In the genomic region with DNA sequence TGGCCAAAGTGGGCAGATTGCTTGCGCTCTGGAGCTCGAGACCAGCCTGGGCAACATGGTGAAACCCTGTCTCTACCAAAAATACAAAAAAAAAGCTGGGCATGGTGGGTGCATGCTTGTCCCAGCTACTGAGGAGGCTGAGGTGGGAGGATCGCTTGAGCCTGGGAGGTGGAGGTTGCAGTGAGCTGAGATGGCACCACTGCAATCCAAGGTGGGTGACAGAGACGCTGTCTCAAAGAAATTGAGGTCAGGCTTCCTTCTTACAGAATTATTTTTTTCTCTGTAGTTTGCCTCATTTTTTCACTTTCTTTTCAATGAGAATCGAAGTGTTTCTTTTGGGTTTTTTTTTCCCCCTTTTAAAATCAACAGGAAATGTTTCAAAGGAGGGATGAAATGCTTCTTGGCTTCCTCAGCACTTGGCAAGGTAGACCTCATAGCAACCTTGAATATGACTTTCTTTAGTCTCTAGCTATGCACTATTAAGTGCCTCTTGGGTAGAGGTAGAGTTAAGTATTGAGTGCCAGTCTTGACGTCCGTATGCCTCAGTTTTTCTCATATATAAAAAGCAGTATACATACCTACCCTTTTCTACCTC, we compare ENCODE assay signal across 26 cellular contexts. TPM values are rescaled to one million over a fixed set of nuclear protein-coding genes. Genes with fewer than 3 reads are reported as not detected.
A peak's percentile ranks its signal among the peaks of the same experiment; 100 is the strongest.
DNase-seq lines count a peak whose midpoint lies in the region; ATAC-seq and TF ChIP-seq lines count a peak whose summit lies in the region.
"Had no signal": no experiment of that assay in that cellular context is flagged by ENCODE, and none has a peak within 500 bp of the region (broad histone marks: within the 10 kb centered on the region; RNA-seq: fewer than 3 reads in every experiment).

No MANE protein-coding gene starts in this region.

- H4K20me1 ChIP-seq in DOHH2 (ENCODE audit: control insufficient read depth, insufficient read depth, low read depth, low read length) = peaks cover 3% of the 10 kb centered on the region; the same call in 1 of the 2 replicates

- H3K9me3 ChIP-seq in DOHH2 (ENCODE audit: control insufficient read depth, insufficient read depth, low read length) (no peaks in the 10 kb centered on the region), Peyer's patch (no peaks in the 10 kb centered on the region)
- H3K9me3 ChIP-seq: ascending aorta; BLaER1 treated with 17β-estradiol and CSF1 and Interleukin-3, amounts not matched to agents 10 nM and 100 nM; colonic mucosa; lower lobe of right lung; mucosa of descending colon had no signal

- H3K27me3 Mint-ChIP-seq in activated naive CD4-positive, alpha-beta T cell treated with anti-CD3 and anti-CD28 coated beads for 36 hours (ENCODE audit: low read depth) = no peaks in the 10 kb centered on the region
- no peaks in the 10 kb centered on the region for H3K27me3 Mint-ChIP-seq in activated T-helper 1 cell treated with anti-CD3 and anti-CD28 coated beads, Interleukin-12 subunit alpha, Interleukin-12 subunit beta, Interleukin-2, Interleukin-4 antibody, amounts not matched to agents 30 ng/mL and 10 ng/mL and 1 ng/mL, durations not matched to agents 14 hours and 24 hours and 36 hours (ENCODE audit: insufficient read depth)
- no peaks in the 10 kb centered on the region for H3K27me3 Mint-ChIP-seq in naive thymus-derived CD8-positive, alpha-beta T cell
- H3K27me3 Mint-ChIP-seq in osteocyte (ENCODE audit: unreplicated experiment) = no peaks in the 10 kb centered on the region
- H3K27me3 Mint-ChIP-seq: progenitor cell of endocrine pancreas had no signal

- peaks cover 48% of the 10 kb centered on the region for H3K4me1 Mint-ChIP-seq in activated naive CD4-positive, alpha-beta T cell treated with anti-CD3 and anti-CD28 coated beads for 36 hours (ENCODE audit: low read depth)
- H3K4me1 Mint-ChIP-seq in activated T-helper 1 cell treated with anti-CD3 and anti-CD28 coated beads, Interleukin-12 subunit alpha, Interleukin-12 subunit beta, Interleukin-2, Interleukin-4 antibody, amounts not matched to agents 30 ng/mL and 10 ng/mL and 1 ng/mL, durations not matched to agents 14 hours and 24 hours and 36 hours (ENCODE audit: low read depth) = peaks cover 23% of the 10 kb centered on the region
- H3K4me1 Mint-ChIP-seq in naive thymus-derived CD8-positive, alpha-beta T cell = peaks cover 19 to 54% (median 45%) of the 10 kb centered on the region in 4 donors
- H3K4me1 Mint-ChIP-seq in osteocyte (ENCODE audit: unreplicated experiment) = peaks cover 2% of the 10 kb centered on the region

- peak overlapping the region; percentile 25 for H3K4me2 ChIP-seq in DOHH2 (ENCODE audit: low read length)
- H3K4me2 ChIP-seq: BLaER1 treated with 17β-estradiol and CSF1 and Interleukin-3, amounts not matched to agents 10 nM and 100 nM had no signal

- H3K36me3 ChIP-seq in DOHH2 (ENCODE audit: control insufficient read depth, low read length) (peaks cover 83% of the 10 kb centered on the region), Peyer's patch (peaks cover 0 to 4% (median 0%) of the 10 kb centered on the region in 3 donors)
- H3K36me3 ChIP-seq: colonic mucosa had no signal

- peaks cover 32% of the 10 kb centered on the region for H3F3A ChIP-seq in DOHH2 (ENCODE audit: control insufficient read depth, insufficient read depth)

- no peak for DNase-seq in activated naive CD4-positive, alpha-beta T cell treated with anti-CD3 and anti-CD28 coated beads for 36 hours
- DNase-seq in activated naive CD4-positive, alpha-beta T cell treated with Interleukin-2 at 50 U/mL for 16 hours = no peak
- DNase-seq in activated T-helper 1 cell treated with anti-CD3 and anti-CD28 coated beads, Interleukin-12 subunit alpha, Interleukin-12 subunit beta, Interleukin-2, Interleukin-4 antibody, amounts not matched to agents 30 ng/mL and 10 ng/mL and 1 ng/mL, durations not matched to agents 14 hours and 24 hours and 36 hours (ENCODE audit: low spot score) = no peak
- peak in 3 of 10 donors; percentile 41 to 67 (median 61) for DNase-seq in naive thymus-derived CD8-positive, alpha-beta T cell
- DNase-seq in osteocyte (ENCODE audit: extremely low spot score, unreplicated experiment) (no peak), Peyer's patch (no peak), inferior parietal cortex (ENCODE audit: extremely low spot score) (no peak)
- DNase-seq: activated gamma-delta T cell treated with Interleukin-2 at 50 U/mL for 16 hours; colonic mucosa; effector CD8-positive, alpha-beta T cell; glutamatergic neuron; HCEC 1CT; Karpas-422; lower lobe of right lung; mucosa of descending colon; NCI-H1436; NCI-H748 treated with DMSO at 0.1 percent for 48 hours; stimulated activated CD4-positive, alpha-beta T cell treated with anti-CD3 and anti-CD28 coated beads, Interleukin-12 subunit alpha, Interleukin-12 subunit beta, amount 100 ng/mL, for 4 hours; stimulated activated CD4-positive, alpha-beta T cell treated with anti-CD3 and anti-CD28 coated beads, Interleukin-4, amount 100 ng/mL, for 1 hour had no signal

- CTCF ChIA-PET in activated naive CD4-positive, alpha-beta T cell treated with anti-CD3 and anti-CD28 coated beads for 36 hours (lab: Charles Lee) = interaction anchor here (0.6 to 5.9 kb wide), 6 partner anchors 9 to 761 kb away, joined by 3 to 24 read pairs (median 4); no protein-coding TSS in a partner anchor

- no peak overlapping the region for H3K4me3 Mint-ChIP-seq in activated naive CD4-positive, alpha-beta T cell treated with anti-CD3 and anti-CD28 coated beads for 36 hours
- no peak overlapping the region for H3K4me3 Mint-ChIP-seq in activated T-helper 1 cell treated with anti-CD3 and anti-CD28 coated beads, Interleukin-12 subunit alpha, Interleukin-12 subunit beta, Interleukin-2, Interleukin-4 antibody, amounts not matched to agents 30 ng/mL and 10 ng/mL and 1 ng/mL, durations not matched to agents 14 hours and 24 hours and 36 hours
- peak overlapping the region in 9 of 10 donors; percentile 34 to 72 (median 54) for H3K4me3 Mint-ChIP-seq in naive thymus-derived CD8-positive, alpha-beta T cell
- H3K4me3 Mint-ChIP-seq in osteocyte (ENCODE audit: unreplicated experiment) = no peak overlapping the region

- H3K9me2 ChIP-seq in DOHH2 (replicated peaks; ENCODE audit: control insufficient read depth, low read length) = no peaks in the 10 kb centered on the region

- TF ChIP-seq CTCF in DOHH2 (IDR thresholded peaks at IDR 0.05; ENCODE audit: low read depth, low read length, poor library complexity, severe bottlenecking) (no peak), osteocyte (IDR thresholded peaks at IDR 0.05) (no peak), Peyer's patch (IDR thresholded peaks at IDR 0.05) (no peak)

- no peak for TF ChIP-seq POLR2A in Peyer's patch (IDR thresholded peaks at IDR 0.05)

- H3K27me3 ChIP-seq in DOHH2 (ENCODE audit: control insufficient read depth, low read length) (no peaks in the 10 kb centered on the region), Peyer's patch (no peaks in the 10 kb centered on the region)
- H3K27me3 ChIP-seq: ascending aorta; BLaER1 treated with 17β-estradiol and CSF1 and Interleukin-3, amounts not matched to agents 10 nM and 100 nM; cardiac muscle cell; colonic mucosa had no signal

- intact Hi-C loops in activated naive CD4-positive, alpha-beta T cell treated with anti-CD3 and anti-CD28 coated beads for 36 hours (cut with micrococcal nuclease) = loop anchor here (1.0 kb wide), 1 partner anchor 12 kb away; no protein-coding TSS in a partner anchor
- intact Hi-C loops in activated T-helper 1 cell treated with anti-CD3 and anti-CD28 coated beads, Interleukin-12 subunit alpha, Interleukin-12 subunit beta, Interleukin-2, Interleukin-4 antibody, amounts not matched to agents 30 ng/mL and 10 ng/mL and 1 ng/mL, durations not matched to agents 14 hours and 24 hours and 36 hours (cut with micrococcal nuclease) = no loop called here

- H3K27ac ChIP-seq in DOHH2 (ENCODE audit: low read depth, low read length) = peak overlapping the region; percentile 39
- no peak overlapping the region for H3K27ac ChIP-seq in Peyer's patch
- H3K27ac ChIP-seq: ascending aorta; BLaER1 treated with 17β-estradiol and CSF1 and Interleukin-3, amounts not matched to agents 10 nM and 100 nM; cardiac muscle cell; colonic mucosa; lower lobe of right lung; RWPE1 had no signal

- POLR2A ChIA-PET in naive thymus-derived CD8-positive, alpha-beta T cell (lab: Charles Lee) = interaction anchor here (0.5 to 2.6 kb wide), 8 partner anchors 11 to 1072 kb away, joined by 3 to 17 read pairs (median 4); a partner anchor contains a TSS

- peak overlapping the region; percentile 75 for H3K27ac Mint-ChIP-seq in activated naive CD4-positive, alpha-beta T cell treated with anti-CD3 and anti-CD28 coated beads for 36 hours
- peak overlapping the region; percentile 24 for H3K27ac Mint-ChIP-seq in activated T-helper 1 cell treated with anti-CD3 and anti-CD28 coated beads, Interleukin-12 subunit alpha, Interleukin-12 subunit beta, Interleukin-2, Interleukin-4 antibody, amounts not matched to agents 30 ng/mL and 10 ng/mL and 1 ng/mL, durations not matched to agents 14 hours and 24 hours and 36 hours
- H3K27ac Mint-ChIP-seq in naive thymus-derived CD8-positive, alpha-beta T cell = peak overlapping the region; percentile 63 to 94 (median 89)
- no peak overlapping the region for H3K27ac Mint-ChIP-seq in osteocyte (ENCODE audit: unreplicated experiment)
- H3K27ac Mint-ChIP-seq: progenitor cell of endocrine pancreas had no signal

- ATAC-seq in naive thymus-derived CD8-positive, alpha-beta T cell = peak; percentile 86 to 88
- ATAC-seq: lower lobe of right lung, mucosa of descending colon, sciatic nerve had no signal

- H3K4me3 ChIP-seq in DOHH2 (ENCODE audit: low read length) = peak overlapping the region; percentile 5; the same call in 1 of the 2 replicates
- no peak overlapping the region for H3K4me3 ChIP-seq in Peyer's patch
- H3K4me3 ChIP-seq: ascending aorta; BLaER1 treated with 17β-estradiol and CSF1 and Interleukin-3, amounts not matched to agents 10 nM and 100 nM; cardiac muscle cell; colonic mucosa; lower lobe of right lung; mucosa of descending colon had no signal

- H3K4me1 ChIP-seq in DOHH2 (ENCODE audit: control insufficient read depth, low read length) (peaks cover 83% of the 10 kb centered on the region), Peyer's patch (no peaks in the 10 kb centered on the region)
- H3K4me1 ChIP-seq: ascending aorta, colonic mucosa, lower lobe of right lung had no signal

- H3K9me3 Mint-ChIP-seq in activated naive CD4-positive, alpha-beta T cell treated with anti-CD3 and anti-CD28 coated beads for 36 hours = no peaks in the 10 kb centered on the region
- H3K9me3 Mint-ChIP-seq in activated T-helper 1 cell treated with anti-CD3 and anti-CD28 coated beads, Interleukin-12 subunit alpha, Interleukin-12 subunit beta, Interleukin-2, Interleukin-4 antibody, amounts not matched to agents 30 ng/mL and 10 ng/mL and 1 ng/mL, durations not matched to agents 14 hours and 24 hours and 36 hours = no peaks in the 10 kb centered on the region
- H3K9me3 Mint-ChIP-seq in naive thymus-derived CD8-positive, alpha-beta T cell = no peaks in the 10 kb centered on the region
- no peaks in the 10 kb centered on the region for H3K9me3 Mint-ChIP-seq in osteocyte (ENCODE audit: unreplicated experiment)

- H3K79me2 ChIP-seq in DOHH2 (ENCODE audit: control insufficient read depth, low read length) = peaks cover 70% of the 10 kb centered on the region

- peaks cover 27% of the 10 kb centered on the region for H3K36me3 Mint-ChIP-seq in activated naive CD4-positive, alpha-beta T cell treated with anti-CD3 and anti-CD28 coated beads for 36 hours (ENCODE audit: low read depth)
- H3K36me3 Mint-ChIP-seq in activated T-helper 1 cell treated with anti-CD3 and anti-CD28 coated beads, Interleukin-12 subunit alpha, Interleukin-12 subunit beta, Interleukin-2, Interleukin-4 antibody, amounts not matched to agents 30 ng/mL and 10 ng/mL and 1 ng/mL, durations not matched to agents 14 hours and 24 hours and 36 hours (ENCODE audit: low read depth) = peaks cover 32% of the 10 kb centered on the region
- H3K36me3 Mint-ChIP-seq in naive thymus-derived CD8-positive, alpha-beta T cell = peaks cover 0 to 54% (median 15%) of the 10 kb centered on the region in 3 donors
- peaks cover 20% of the 10 kb centered on the region for H3K36me3 Mint-ChIP-seq in osteocyte (ENCODE audit: unreplicated experiment)

RNA-seq across cellular contexts. Expression of a gene that starts 40.3 kb away (rescaled TPM):
- total RNA-seq in activated naive CD4-positive, alpha-beta T cell treated with anti-CD3 and anti-CD28 coated beads for 36 hours = 100 to 1,000 TPM; 109 TPM
- total RNA-seq in activated T-helper 1 cell treated with anti-CD3 and anti-CD28 coated beads, Interleukin-12 subunit alpha, Interleukin-12 subunit beta, Interleukin-2, Interleukin-4 antibody, amounts not matched to agents 30 ng/mL and 10 ng/mL and 1 ng/mL, durations not matched to agents 14 hours and 24 hours and 36 hours = 75.5 and 80.3 TPM in 2 replicates
- 100 to 1,000 TPM; 243 to 272 TPM for total RNA-seq in naive thymus-derived CD8-positive, alpha-beta T cell
- 10 to 100 TPM; 10.0 to 23.1 (median 10.7) TPM for polyA plus RNA-seq in naive thymus-derived CD8-positive, alpha-beta T cell
- 70.8 and 77.3 TPM in 2 replicates for total RNA-seq in osteocyte
- 100 to 1,000 TPM in 3 of 4 donors, 10 to 100 TPM in 1; 83.0 to 227 (median 125) TPM for total RNA-seq in Peyer's patch

Comparison
In these comparisons a context has a peak if more than half of its experiments do, and no peak if none do; other contexts are left out.
1. H3K4me3 Mint-ChIP-seq: peak in naive thymus-derived CD8-positive, alpha-beta T cell (9 of 10); none in activated naive CD4-positive, alpha-beta T cell treated with anti-CD3 and anti-CD28 coated beads for 36 hours (single experiment), activated T-helper 1 cell treated with anti-CD3 and anti-CD28 coated beads, Interleukin-12 subunit alpha, Interleukin-12 subunit beta, Interleukin-2, Interleukin-4 antibody, amounts not matched to agents 30 ng/mL and 10 ng/mL and 1 ng/mL, durations not matched to agents 14 hours and 24 hours and 36 hours (single experiment) and osteocyte (single experiment).